Comparison of ENCODE assay signal across 9 cellular contexts in the genomic region with DNA sequence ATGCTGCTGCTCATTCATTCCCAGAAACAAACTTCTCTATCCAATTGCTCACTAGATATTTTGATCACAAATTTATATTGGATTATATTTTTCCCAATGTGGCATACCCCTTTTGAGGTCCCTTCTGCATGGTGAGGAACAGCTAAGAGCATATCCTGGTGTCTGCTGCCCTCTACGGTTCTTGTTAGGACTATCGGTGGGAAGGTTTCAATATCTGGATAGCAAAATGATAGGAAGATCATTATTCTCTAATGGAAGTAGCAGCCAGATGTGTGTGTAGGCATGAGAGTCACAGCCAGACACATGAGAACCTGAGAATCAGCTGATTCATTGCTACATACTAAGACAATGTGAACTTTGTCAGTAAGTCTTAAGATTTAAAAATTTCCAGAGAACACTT.
A peak's percentile ranks its signal among the peaks of the same experiment; 100 is the strongest.
DNase-seq lines count a peak whose midpoint lies in the region; ATAC-seq and TF ChIP-seq lines count a peak whose summit lies in the region.
"Had no signal": no experiment of that assay in that cellular context is flagged by ENCODE, and none has a peak within 500 bp of the region (broad histone marks: within the 10 kb centered on the region; RNA-seq: fewer than 3 reads in every experiment).

No MANE protein-coding gene starts in this region.

- no peak overlapping the region for H3K4me3 ChIP-seq in LNCaP clone FGC (ENCODE audit: low read depth, low read length)

- CTCF ChIA-PET in WTC11 (lab: Charles Lee), result interaction anchor here (0.8 to 1.7 kb wide), 3 partner anchors 21 to 942 kb away, joined by 3 to 5 read pairs (median 3); no protein-coding TSS in a partner anchor

- H3K36me3 Mint-ChIP-seq in WTC11, result no peaks in the 10 kb centered on the region

- peak; percentile 1 for DNase-seq in DMS53 treated with DMSO at 0.1 percent for 48 hours (lab: John Stamatoyannopoulos, UW; ENCODE audit: unreplicated experiment)
- DNase-seq in LNCaP clone FGC (ENCODE audit: low read depth), result no peak
- DNase-seq in WTC11 (ENCODE audit: low spot score), result peak; percentile 28
- DNase-seq in left kidney (ENCODE audit: low read depth, low spot score), result peak; percentile 37
- no peak for DNase-seq in T1000 (lab: John Stamatoyannopoulos, UW)
- DNase-seq in stimulated activated naive CD8-positive, alpha-beta T cell treated with anti-CD3 and anti-CD28 coated beads, Interleukin-15, amount 100 ng/mL, for 72 hours, result no peak
- DNase-seq: T-helper 17 cell had no signal

- POLR2A ChIA-PET in WTC11 (lab: Charles Lee), result no interaction called here

- no peak overlapping the region for H3K4me3 Mint-ChIP-seq in WTC11
- no peak overlapping the region for H3K4me3 Mint-ChIP-seq in stimulated activated naive CD8-positive, alpha-beta T cell treated with anti-CD3 and anti-CD28 coated beads, Interleukin-15, amount 100 ng/mL, for 72 hours
- H3K4me3 Mint-ChIP-seq: T-helper 17 cell had no signal

- TF ChIP-seq CTCF in LNCaP clone FGC (IDR thresholded peaks at IDR 0.05; ENCODE audit: control insufficient read depth, extremely low read depth, insufficient read depth) (peak; percentile 43), WTC11 (IDR thresholded peaks at IDR 0.05) (no peak)

- peak; percentile 87 for ATAC-seq in WTC11
- no peak for ATAC-seq in esophagus mucosa
- ATAC-seq in GM18505 (IDR thresholded peaks at IDR 0.05; ENCODE audit: unreplicated experiment), result no peak
- no peak for ATAC-seq in stimulated activated naive CD8-positive, alpha-beta T cell treated with anti-CD3 and anti-CD28 coated beads, Interleukin-15, amount 100 ng/mL, for 72 hours
- ATAC-seq: T-helper 17 cell had no signal

- peaks cover 14% of the 10 kb centered on the region for H3K4me1 Mint-ChIP-seq in WTC11
- H3K4me1 Mint-ChIP-seq in stimulated activated naive CD8-positive, alpha-beta T cell treated with anti-CD3 and anti-CD28 coated beads, Interleukin-15, amount 100 ng/mL, for 72 hours, result no peaks in the 10 kb centered on the region
- H3K4me1 Mint-ChIP-seq: T-helper 17 cell had no signal

- TF ChIP-seq POLR2A in GM18505 (IDR thresholded peaks at IDR 0.05; ENCODE audit: borderline replicate concordance, extremely low read depth, insufficient read depth, insufficient read length), result no peak

- no peaks in the 10 kb centered on the region for H3K9me3 Mint-ChIP-seq in WTC11
- peaks cover 7 to 18% of the 10 kb centered on the region in 2 donors for H3K9me3 Mint-ChIP-seq in stimulated activated naive CD8-positive, alpha-beta T cell treated with anti-CD3 and anti-CD28 coated beads, Interleukin-15, amount 100 ng/mL, for 72 hours

- no peaks in the 10 kb centered on the region for H3K27me3 Mint-ChIP-seq in WTC11 (ENCODE audit: low read depth)
- H3K27me3 Mint-ChIP-seq in stimulated activated naive CD8-positive, alpha-beta T cell treated with anti-CD3 and anti-CD28 coated beads, Interleukin-15, amount 100 ng/mL, for 72 hours, result no peaks in the 10 kb centered on the region
- H3K27me3 Mint-ChIP-seq: T-helper 17 cell had no signal

- no peak overlapping the region for H3K27ac Mint-ChIP-seq in WTC11
- H3K27ac Mint-ChIP-seq in stimulated activated naive CD8-positive, alpha-beta T cell treated with anti-CD3 and anti-CD28 coated beads, Interleukin-15, amount 100 ng/mL, for 72 hours, result no peak overlapping the region
- H3K27ac Mint-ChIP-seq: T-helper 17 cell had no signal

TF ChIP-seq in WTC11, 78 proteins besides CTCF, POLR2A, EP300 and RAD21:
- no peak for TF ChIP-seq MYBL2 (CRISPR knock-in tag; IDR thresholded peaks at IDR 0.05)
- TF ChIP-seq, protein P1, sequence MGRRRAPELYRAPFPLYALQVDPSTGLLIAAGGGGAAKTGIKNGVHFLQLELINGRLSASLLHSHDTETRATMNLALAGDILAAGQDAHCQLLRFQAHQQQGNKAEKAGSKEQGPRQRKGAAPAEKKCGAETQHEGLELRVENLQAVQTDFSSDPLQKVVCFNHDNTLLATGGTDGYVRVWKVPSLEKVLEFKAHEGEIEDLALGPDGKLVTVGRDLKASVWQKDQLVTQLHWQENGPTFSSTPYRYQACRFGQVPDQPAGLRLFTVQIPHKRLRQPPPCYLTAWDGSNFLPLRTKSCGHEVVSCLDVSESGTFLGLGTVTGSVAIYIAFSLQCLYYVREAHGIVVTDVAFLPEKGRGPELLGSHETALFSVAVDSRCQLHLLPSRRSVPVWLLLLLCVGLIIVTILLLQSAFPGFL (CRISPR knock-in tag; IDR thresholded peaks at IDR 0.05; ENCODE audit: borderline replicate concordance), result no peak
- no peak for TF ChIP-seq NR3C1 (CRISPR knock-in tag; conservative IDR thresholded peaks at IDR 0.05; ENCODE audit: low read depth)

Comparison
In these comparisons a context has a peak if more than half of its experiments do, and no peak if none do; other contexts are left out.
1. DNase-seq: peak in DMS53 treated with DMSO at 0.1 percent for 48 hours (single experiment), WTC11 (single experiment) and left kidney (single experiment); none in LNCaP clone FGC (single experiment), T1000 (single experiment) and stimulated activated naive CD8-positive, alpha-beta T cell treated with anti-CD3 and anti-CD28 coated beads, Interleukin-15, amount 100 ng/mL, for 72 hours (0 of 2).